In genomic region chr7:105885386-105886111, GRCh38 we compare ENCODE assay signal across 10 cellular contexts. TPM values are rescaled to one million over a fixed set of nuclear protein-coding genes. Genes with fewer than 3 reads are reported as not detected.
DNase-seq lines count a peak whose midpoint lies in the region; ATAC-seq and TF ChIP-seq lines count a peak whose summit lies in the region.
"Had no signal": no experiment of that assay in that cellular context is flagged by ENCODE, and none has a peak within 500 bp of the region (broad histone marks: within the 10 kb centered on the region; RNA-seq: fewer than 3 reads in every experiment).

No MANE protein-coding gene starts in this region.

- DNase-seq in A172 (ENCODE audit: low spot score) (peak; percentile 28), NCI-H2171 treated with DMSO at 0.1 percent for 48 hours (lab: John Stamatoyannopoulos, UW) (peak; percentile 65), dermis microvascular lymphatic vessel endothelial cell (ENCODE audit: low read depth in 2 of 2) (peak; percentile 5 to 75), cerebellar cortex (ENCODE audit: low spot score) (no peak), GM23248 (no peak)
- peak in 2 of 7 experiments; percentile 42 to 43 for DNase-seq in CD8-positive, alpha-beta T cell
- DNase-seq: hippocampal formation, KBM-7 had no signal

- no peak overlapping the region for H3K4me3 ChIP-seq in CD8-positive, alpha-beta T cell (ENCODE audit: low read depth, low read length)
- H3K4me3 ChIP-seq in GM23248, result no peak overlapping the region

- no peaks in the 10 kb centered on the region for H3K27me3 ChIP-seq in CD8-positive, alpha-beta T cell (ENCODE audit: insufficient read depth, low read length)
- H3K27me3 ChIP-seq in GM23248 (replicated peaks; ENCODE audit: insufficient read depth), result no peaks in the 10 kb centered on the region

- POLR2A ChIA-PET in CD8-positive, alpha-beta T cell (lab: Charles Lee), result interaction anchor here (0.7 to 1.2 kb wide), 2 partner anchors 14 to 38 kb away, joined by 3 read pairs; no protein-coding TSS in a partner anchor

- H3K36me3 ChIP-seq in CD8-positive, alpha-beta T cell (ENCODE audit: insufficient read depth, low read length), result no peaks in the 10 kb centered on the region
- H3K36me3 ChIP-seq in GM23248 (ENCODE audit: low read depth), result no peaks in the 10 kb centered on the region

- no peak overlapping the region for H3K4me2 ChIP-seq in GM23248 (ENCODE audit: unreplicated experiment)

- no peak overlapping the region for H2AFZ ChIP-seq in GM23248

- H3K4me3 Mint-ChIP-seq in CD8-positive, alpha-beta T cell, result no peak overlapping the region

- ATAC-seq in CD8-positive, alpha-beta T cell, result peak; percentile 36
- no peak for ATAC-seq in HG03280 (IDR thresholded peaks at IDR 0.05; ENCODE audit: unreplicated experiment)
- ATAC-seq in GM18511 (IDR thresholded peaks at IDR 0.05; ENCODE audit: unreplicated experiment), result no peak

- no peaks in the 10 kb centered on the region for H4K20me1 ChIP-seq in GM23248 (ENCODE audit: insufficient read depth)

- no peak for TF ChIP-seq CTCF in CD8-positive, alpha-beta T cell (IDR thresholded peaks at IDR 0.05)

- no peak overlapping the region for H3K27ac Mint-ChIP-seq in CD8-positive, alpha-beta T cell

- no peaks in the 10 kb centered on the region for H3K9me2 ChIP-seq in GM23248 (ENCODE audit: insufficient read depth)

- 95 to 96% methylated on average over 6 of the region's 6 CpGs for WGBS in GM23248 (ENCODE audit: low coverage in 1 of 2, low lambda C conversion rate in 2 of 2, missing lambda C conversion rate in 2 of 2), 2 experiments

- peaks cover 46% of the 10 kb centered on the region for H3K4me1 Mint-ChIP-seq in CD8-positive, alpha-beta T cell (ENCODE audit: low read depth)

- no peaks in the 10 kb centered on the region for H3F3A ChIP-seq in GM23248 (ENCODE audit: insufficient read depth)

- no peaks in the 10 kb centered on the region for H3K9me3 Mint-ChIP-seq in CD8-positive, alpha-beta T cell

- no peaks in the 10 kb centered on the region for H3K27me3 Mint-ChIP-seq in CD8-positive, alpha-beta T cell (ENCODE audit: low read depth)

- peaks cover 22% of the 10 kb centered on the region for H3K4me1 ChIP-seq in CD8-positive, alpha-beta T cell (ENCODE audit: insufficient read depth, low read length)
- no peaks in the 10 kb centered on the region for H3K4me1 ChIP-seq in GM23248 (ENCODE audit: insufficient read depth)

- CTCF ChIA-PET in CD8-positive, alpha-beta T cell (lab: Charles Lee), result interaction anchor here (1.2 to 1.8 kb wide), 4 partner anchors 8 to 157 kb away, joined by 3 to 9 read pairs (median 4); partner anchors contain the start of gene ATXN7L1

- peaks cover 15% of the 10 kb centered on the region; the same call in 1 of the 2 replicates for H3K79me2 ChIP-seq in GM23248 (ENCODE audit: insufficient read depth)

- intact Hi-C loops in CD8-positive, alpha-beta T cell (cut with DNase I, micrococcal nuclease), result no loop called here

- in situ Hi-C loops in GM23248 (cut with MboI), result no loop called here

- no peaks in the 10 kb centered on the region for H3K36me3 Mint-ChIP-seq in CD8-positive, alpha-beta T cell

- H3K27ac ChIP-seq in CD8-positive, alpha-beta T cell (ENCODE audit: low read depth, low read length), result no peak overlapping the region
- H3K27ac ChIP-seq in GM23248, result no peak overlapping the region

- no peaks in the 10 kb centered on the region for H3K9me3 ChIP-seq in CD8-positive, alpha-beta T cell (ENCODE audit: low read length)
- H3K9me3 ChIP-seq in GM23248 (ENCODE audit: low read depth), result no peaks in the 10 kb centered on the region

- no peak overlapping the region for H3K9ac ChIP-seq in GM23248

RNA-seq across cellular contexts. Expression of gene ATXN7L1, which starts 9.2 kb away (rescaled TPM):
- total RNA-seq in A172 (2014; rRNA removed; shearing (Covaris generic)), result 1.6 and 10.2 TPM in 2 replicates
- 10 to 100 TPM; 17.0 to 18.5 TPM for total RNA-seq in CD8-positive, alpha-beta T cell
- total RNA-seq in dermis microvascular lymphatic vessel endothelial cell, result 3.5 and 4.0 TPM in 2 replicates
- total RNA-seq in GM23248 (2014; rRNA removed; shearing (Covaris generic)), result 3.4 and 3.7 TPM in 2 replicates
- 4.5 and 4.9 TPM in 2 replicates for polyA plus RNA-seq in GM23248 (2016; fragmentation: Nextera tagmentation; extraction: Ambion mirVana)

Comparison
In these comparisons a context has a peak if more than half of its experiments do, and no peak if none do; other contexts are left out.
1. DNase-seq: peak in A172 (single experiment), NCI-H2171 treated with DMSO at 0.1 percent for 48 hours (single experiment) and dermis microvascular lymphatic vessel endothelial cell (2 of 2); none in cerebellar cortex (single experiment) and GM23248 (single experiment).